ENCODE assay signal across 13 cellular contexts in genomic region chr13:101424381-101425155, GRCh38.
DNase-seq lines count a peak whose midpoint lies in the region; ATAC-seq lines count a peak whose summit lies in the region.
"Had no signal": no experiment of that assay in that cellular context is flagged by ENCODE, and none has a peak within 500 bp of the region (broad histone marks: within the 10 kb centered on the region; RNA-seq: fewer than 3 reads in every experiment).

No MANE protein-coding gene starts in this region.

- DNase-seq in ELR (ENCODE audit: low read depth) (peak; percentile 46), amniotic stem cell (lab: John Stamatoyannopoulos, UW) (peak; percentile 5), head of caudate nucleus (peak in 41 of 42 donors; percentile 32 to 88 (median 72)), posterior cingulate gyrus (peak in 8 of 10 donors; percentile 48 to 93 (median 67))
- no peak for DNase-seq in stimulated activated CD4-positive, alpha-beta T cell treated with anti-CD3 and anti-CD28 coated beads, Interleukin-2, amount 100 ng/mL, for 24 hours
- DNase-seq: BE2C; DMS79 treated with DMSO at 0.1 percent for 48 hours; pancreas; stimulated activated CD4-positive, alpha-beta T cell treated with anti-CD3 and anti-CD28 coated beads, Interleukin-4, amount 100 ng/mL, for 24 hours; stimulated activated naive CD4-positive, alpha-beta T cell treated with Interleukin-2 at 50 U/mL for 16 hours had no signal

- intact Hi-C loops in head of caudate nucleus (cut with DNase I) (no loop called here), posterior cingulate gyrus (cut with DNase I) (no loop called here)

- ATAC-seq in HG03442 (IDR thresholded peaks at IDR 0.05; ENCODE audit: unreplicated experiment): no peak
- ATAC-seq in HG02870 (IDR thresholded peaks at IDR 0.05; ENCODE audit: unreplicated experiment): no peak
- ATAC-seq in HG02938 (IDR thresholded peaks at IDR 0.05; ENCODE audit: unreplicated experiment): no peak

Comparison
In these comparisons a context has a peak if more than half of its experiments do, and no peak if none do; other contexts are left out.
1. DNase-seq: peak in ELR (single experiment), amniotic stem cell (single experiment), head of caudate nucleus (41 of 42) and posterior cingulate gyrus (8 of 10); none in stimulated activated CD4-positive, alpha-beta T cell treated with anti-CD3 and anti-CD28 coated beads, Interleukin-2, amount 100 ng/mL, for 24 hours (0 of 2).